Comparison of ENCODE assay signal across 9 cellular contexts in the genomic region with DNA sequence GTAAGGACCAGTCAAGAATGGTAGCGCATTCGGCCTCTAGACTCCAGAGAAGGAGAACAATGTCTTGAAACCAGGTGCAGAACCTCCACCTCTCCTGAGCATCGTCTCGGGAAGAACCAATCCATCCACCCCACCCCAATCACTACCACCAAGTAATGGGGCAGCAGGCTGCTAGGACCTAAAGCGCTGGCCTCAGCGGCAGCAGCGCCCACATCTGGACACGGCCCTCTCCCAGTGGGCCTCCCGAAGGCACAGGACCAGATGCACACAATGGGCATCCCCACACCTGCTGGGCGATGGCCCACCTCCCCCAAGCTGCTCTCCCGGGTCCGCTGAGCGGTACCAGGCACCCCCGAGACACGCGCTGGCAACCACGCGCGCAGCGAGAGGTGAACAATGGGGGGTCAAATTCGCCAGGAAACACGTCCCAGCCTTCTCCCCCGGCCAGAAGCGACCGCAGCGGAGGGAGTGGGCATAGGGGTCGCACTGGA. TPM values are rescaled to one million over a fixed set of nuclear protein-coding genes. Genes with fewer than 3 reads are reported as not detected.
A peak's percentile ranks its signal among the peaks of the same experiment; 100 is the strongest.
DNase-seq lines count a peak whose midpoint lies in the region; ATAC-seq and TF ChIP-seq lines count a peak whose summit lies in the region.
"Had no signal": no experiment of that assay in that cellular context is flagged by ENCODE, and none has a peak within 500 bp of the region (broad histone marks: within the 10 kb centered on the region; RNA-seq: fewer than 3 reads in every experiment).

No MANE protein-coding gene starts in this region.

- intact Hi-C loops in Right ventricle myocardium superior (cut with DNase I): loop anchor here (10.0 kb wide), 1 partner anchor 118 kb away; no protein-coding TSS in a partner anchor

- H3K79me2 ChIP-seq in osteoblast (ENCODE audit: insufficient read depth, low read length): no peaks in the 10 kb centered on the region

- peak overlapping the region; percentile 71 for H3K4me2 ChIP-seq in osteoblast (ENCODE audit: insufficient read depth, low read length)

- peaks cover 73% of the 10 kb centered on the region for H3K27me3 ChIP-seq in WERI-Rb-1 (ENCODE audit: insufficient read depth, low read depth, severe bottlenecking)
- peaks cover 38% of the 10 kb centered on the region for H3K27me3 ChIP-seq in osteoblast (ENCODE audit: insufficient read depth, low read length)

- peak overlapping the region; percentile 56 for H2AFZ ChIP-seq in osteoblast (ENCODE audit: low read length)

- H3K4me3 ChIP-seq in WERI-Rb-1 (ENCODE audit: low read depth, low read length) (no peak overlapping the region), osteoblast (ENCODE audit: insufficient read depth, low read length) (peak overlapping the region; percentile 66)

- H3K9me3 ChIP-seq in WERI-Rb-1 (ENCODE audit: severe bottlenecking) (no peaks in the 10 kb centered on the region), osteoblast (ENCODE audit: low read depth, low read length) (no peaks in the 10 kb centered on the region)

- H3K36me3 ChIP-seq in WERI-Rb-1: no peaks in the 10 kb centered on the region
- no peaks in the 10 kb centered on the region for H3K36me3 ChIP-seq in osteoblast (ENCODE audit: insufficient read depth, low read length)

- TF ChIP-seq CTCF in WERI-Rb-1 (IDR thresholded peaks at IDR 0.05; ENCODE audit: low read depth, low read length): no peak
- no peak for TF ChIP-seq CTCF in osteoblast (IDR thresholded peaks at IDR 0.05; ENCODE audit: extremely low read depth, low read depth, low read length)

- DNase-seq in NCI-H345 (lab: John Stamatoyannopoulos, UW) (peak; percentile 37), NCI-H345 treated with DMSO at 0.1 percent for 48 hours (lab: John Stamatoyannopoulos, UW; ENCODE audit: unreplicated experiment) (no peak), WERI-Rb-1 (peak; percentile 7), Right ventricle myocardium superior (peak; percentile 55), osteoblast (ENCODE audit: insufficient read length, low spot score, missing footprints) (peak; percentile 68), NCI-H2081 (lab: John Stamatoyannopoulos, UW) (no peak), NCI-H510A treated with DMSO at 0.1 percent for 48 hours (lab: John Stamatoyannopoulos, UW) (no peak)
- DNase-seq: CD4-positive, CD25-positive, alpha-beta regulatory T cell had no signal

- no peak overlapping the region for H3K27ac ChIP-seq in WERI-Rb-1
- no peak overlapping the region for H3K27ac ChIP-seq in osteoblast (ENCODE audit: low read depth, low read length)

- no peaks in the 10 kb centered on the region for H3K4me1 ChIP-seq in osteoblast (ENCODE audit: insufficient read depth, low read length)

- no peaks in the 10 kb centered on the region for H4K20me1 ChIP-seq in osteoblast (ENCODE audit: insufficient read depth, low read length)

- peak; percentile 83 for ATAC-seq in Right ventricle myocardium superior (ENCODE audit: poor library complexity)
- ATAC-seq in HG02610 (IDR thresholded peaks at IDR 0.05; ENCODE audit: unreplicated experiment): no peak

RNA-seq across cellular contexts. Expression of a gene that starts 0.6 kb away (rescaled TPM):
- total RNA-seq in Right ventricle myocardium superior: 2.0 TPM
- 1.1 and 2.9 TPM in 2 replicates for total RNA-seq in osteoblast
- total RNA-seq: CD4-positive, CD25-positive, alpha-beta regulatory T cell had no signal

Comparison
In these comparisons a context has a peak if more than half of its experiments do, and no peak if none do; other contexts are left out.
1. DNase-seq: peak in NCI-H345 (single experiment), WERI-Rb-1 (single experiment), Right ventricle myocardium superior (single experiment) and osteoblast (single experiment); none in NCI-H345 treated with DMSO at 0.1 percent for 48 hours (single experiment), NCI-H2081 (0 of 2) and NCI-H510A treated with DMSO at 0.1 percent for 48 hours (single experiment).